Comparison of ENCODE assay signal across 8 cellular contexts in the genomic region with DNA sequence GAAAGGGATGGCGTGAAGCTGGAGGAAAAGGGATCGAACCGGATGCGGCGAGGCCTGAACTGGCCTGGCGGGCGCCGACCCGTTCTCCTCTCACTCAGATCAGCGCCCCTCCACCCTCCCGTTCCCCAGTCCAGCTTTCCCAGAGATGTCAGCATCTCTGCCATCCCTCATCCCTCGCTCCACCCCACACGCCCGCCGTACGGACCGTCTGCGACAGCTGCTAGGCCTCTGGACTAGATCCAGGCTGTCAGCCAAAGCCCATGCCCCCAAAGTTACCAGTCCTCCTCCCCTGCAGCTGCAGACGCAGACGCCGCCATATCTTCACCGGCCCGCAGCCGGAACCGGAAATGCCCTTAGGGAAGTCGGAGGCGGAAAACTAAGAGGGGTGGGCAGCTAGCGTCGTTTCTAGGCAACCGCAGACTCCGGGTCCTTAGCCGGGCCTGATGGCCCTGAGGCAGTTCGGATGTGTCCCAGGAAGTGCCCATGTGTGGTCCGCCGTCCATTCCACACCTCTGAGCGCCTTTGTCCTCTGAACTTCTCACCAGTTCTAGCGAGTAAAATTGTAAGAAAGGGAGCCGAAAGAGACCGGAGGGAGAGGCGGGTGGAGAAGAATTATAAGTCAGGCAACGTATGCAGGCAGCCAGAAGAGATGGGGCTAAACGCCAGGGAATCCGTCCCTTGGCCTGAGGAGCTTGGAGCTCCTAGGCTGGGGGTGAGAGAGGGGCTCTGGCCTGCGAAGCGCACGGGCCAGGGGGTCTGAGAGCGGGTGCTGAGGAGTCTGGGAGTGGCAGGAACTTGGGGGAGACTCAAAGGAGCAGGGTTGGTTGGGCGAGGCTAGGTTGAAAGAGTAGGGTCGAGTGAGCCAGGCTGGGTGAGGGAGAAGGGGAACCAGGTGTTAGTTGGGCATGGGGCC. TPM values are rescaled to one million over a fixed set of nuclear protein-coding genes. Genes with fewer than 3 reads are reported as not detected.
DNase-seq lines count a peak whose midpoint lies in the region; ATAC-seq and TF ChIP-seq lines count a peak whose summit lies in the region.

A gene with protein sequence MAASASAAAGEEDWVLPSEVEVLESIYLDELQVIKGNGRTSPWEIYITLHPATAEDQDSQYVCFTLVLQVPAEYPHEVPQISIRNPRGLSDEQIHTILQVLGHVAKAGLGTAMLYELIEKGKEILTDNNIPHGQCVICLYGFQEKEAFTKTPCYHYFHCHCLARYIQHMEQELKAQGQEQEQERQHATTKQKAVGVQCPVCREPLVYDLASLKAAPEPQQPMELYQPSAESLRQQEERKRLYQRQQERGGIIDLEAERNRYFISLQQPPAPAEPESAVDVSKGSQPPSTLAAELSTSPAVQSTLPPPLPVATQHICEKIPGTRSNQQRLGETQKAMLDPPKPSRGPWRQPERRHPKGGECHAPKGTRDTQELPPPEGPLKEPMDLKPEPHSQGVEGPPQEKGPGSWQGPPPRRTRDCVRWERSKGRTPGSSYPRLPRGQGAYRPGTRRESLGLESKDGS (minus strand): TSS at position 349 of the 913 bp plus-strand sequence. CDS start 32 bp downstream, at position 317.
Gene STK36 (plus strand): TSS at position 433 of the 913 bp plus-strand sequence. CDS start 744 bp downstream, outside the sequence.

- H3K27me3 ChIP-seq in suprapubic skin = no peaks in the 10 kb centered on the region

- H3K4me1 ChIP-seq in suprapubic skin = peaks cover 19% of the 10 kb centered on the region

- peak; percentile 98 for ATAC-seq in SK-N-SH treated with all-trans-retinoic acid at 6 μM for 48 hours

- peak in 1 of 2 donors; percentile 34 for TF ChIP-seq POLR2A in suprapubic skin (IDR thresholded peaks at IDR 0.05)

- TF ChIP-seq EP300 in suprapubic skin (IDR thresholded peaks at IDR 0.05) = no peak

- no peak for TF ChIP-seq CTCF in HFF-Myc (IDR thresholded peaks at IDR 0.05; ENCODE audit: low read depth, low read length, missing control alignments)
- no peak for TF ChIP-seq CTCF in suprapubic skin (IDR thresholded peaks at IDR 0.05)

- peak within 1 kb of the TSS; percentile 65 for H3K4me3 ChIP-seq in HFF-Myc (replicated peaks; ENCODE audit: low read depth, low read length)
- peak within 1 kb of the TSS; percentile 71 for H3K4me3 ChIP-seq in suprapubic skin

- under 1% methylated on average over 35 of the region's 49 CpGs for WGBS in suprapubic skin

- H3K36me3 ChIP-seq in suprapubic skin = peaks cover 25% of the 10 kb centered on the region

- peak within 1 kb of the TSS; percentile 67 for H3K27ac ChIP-seq in suprapubic skin

- peak; percentile 80 for DNase-seq in GM04504 (ENCODE audit: low read depth)
- peak; percentile 70 for DNase-seq in HFF-Myc (ENCODE audit: extremely low read depth, low read depth)
- peak; percentile 93 for DNase-seq in NAMALWA (ENCODE audit: low spot score)
- DNase-seq in activated naive CD4-positive, alpha-beta T cell treated with anti-CD3 and anti-CD28 coated beads, Interleukin-2, amount 50 U/mL, for 16 hours = peak; percentile 85
- DNase-seq in globus pallidus (ENCODE audit: low spot score) = peak; percentile 89
- DNase-seq in occipital lobe (lab: John Stamatoyannopoulos, UW) = peak; percentile 89
- DNase-seq in suprapubic skin (ENCODE audit: low spot score in 2 of 2) = peak; percentile 89 to 92

- no peaks in the 10 kb centered on the region for H3K9me3 ChIP-seq in suprapubic skin

TF ChIP-seq in SK-N-SH treated with all-trans-retinoic acid at 6 μM for 48 hours, 23 proteins besides CTCF, POLR2A, EP300 and RAD21:
- TF ChIP-seq CSRNP3 (CRISPR knock-in tag; IDR thresholded peaks at IDR 0.05) (no peak), ZFP30 (CRISPR knock-in tag; IDR thresholded peaks at IDR 0.05) (0 out of 2 replicates have a peak, but pooled peaks have one; percentile 0), POU6F1 (CRISPR knock-in tag; IDR thresholded peaks at IDR 0.05; ENCODE audit: borderline replicate concordance, low read depth) (no peak), GLIS3 (CRISPR knock-in tag; IDR thresholded peaks at IDR 0.05) (no peak), ZC3H10 (CRISPR knock-in tag; IDR thresholded peaks at IDR 0.05) (no peak), ZFP3 (CRISPR knock-in tag; IDR thresholded peaks at IDR 0.05) (no peak)

RNA-seq across cellular contexts. Expression of the first gene that starts in this region (rescaled TPM):
- 18.1 TPM for total RNA-seq in occipital lobe
- 10 to 100 TPM; 19.0 to 42.6 (median 23.2) TPM for total RNA-seq in suprapubic skin

RNA-seq across cellular contexts. Expression of gene STK36, which starts in this region (rescaled TPM):
- total RNA-seq in occipital lobe (20.9 TPM), suprapubic skin (10 to 100 TPM; 20.7 to 43.4 (median 21.9) TPM)

Comparison
In these comparisons a context has a peak if more than half of its experiments do, and no peak if none do; other contexts are left out.
1. Peak in every context shown above with its lines: DNase-seq, ATAC-seq, H3K4me3 ChIP-seq and H3K27ac ChIP-seq.